ENCODE assay signal across 15 cellular contexts in genomic region chr7:107232568-107233090, GRCh38.
DNase-seq lines count a peak whose midpoint lies in the region; ATAC-seq and TF ChIP-seq lines count a peak whose summit lies in the region.
"Had no signal": no experiment of that assay in that cellular context is flagged by ENCODE, and none has a peak within 500 bp of the region (broad histone marks: within the 10 kb centered on the region; RNA-seq: fewer than 3 reads in every experiment).

No MANE protein-coding gene starts in this region.

- H3K9me3 Mint-ChIP-seq in WTC11 = no peaks in the 10 kb centered on the region
- H3K9me3 Mint-ChIP-seq: activated naive CD4-positive, alpha-beta T cell treated with anti-CD3 and anti-CD28 coated beads, Interleukin-2, amount 50 U/mL, for 72 hours had no signal

- POLR2A ChIA-PET in WTC11 (lab: Charles Lee) (no interaction called here), RWPE1 (lab: Yijun Ruan, JAX; ENCODE audit: low non-redundant PET) (no interaction called here)

- peak; percentile 32 for DNase-seq in A172 (ENCODE audit: low spot score)
- DNase-seq in HS-5 (ENCODE audit: low read depth) = peak; percentile 9
- DNase-seq in WTC11 (ENCODE audit: low spot score) = no peak
- peak; percentile 78 for DNase-seq in glomerular visceral epithelial cell (ENCODE audit: extremely low spot score)
- no peak for DNase-seq in pons (ENCODE audit: low spot score)
- no peak for DNase-seq in germinal center (ENCODE audit: low spot score)
- DNase-seq in RWPE1 (ENCODE audit: low spot score) = no peak
- DNase-seq: MG63; NCI-H2171 treated with DMSO at 0.1 percent for 48 hours; stimulated activated CD4-positive, alpha-beta T cell treated with anti-CD3 and anti-CD28 coated beads, Interleukin-12 subunit alpha, Interleukin-12 subunit beta, amount 100 ng/mL, for 4 hours had no signal

- H3K4me3 Mint-ChIP-seq in WTC11 = no peak overlapping the region

- no peak overlapping the region for H3K27ac Mint-ChIP-seq in WTC11
- H3K27ac Mint-ChIP-seq: activated naive CD4-positive, alpha-beta T cell treated with anti-CD3 and anti-CD28 coated beads, Interleukin-2, amount 50 U/mL, for 72 hours had no signal

- no peaks in the 10 kb centered on the region for H3K27me3 Mint-ChIP-seq in WTC11 (ENCODE audit: low read depth)

- TF ChIP-seq CTCF in WTC11 (IDR thresholded peaks at IDR 0.05) (no peak), RWPE1 (conservative IDR thresholded peaks at IDR 0.05; ENCODE audit: low read depth) (no peak)

- no peak overlapping the region for H3K27ac ChIP-seq in RWPE1
- H3K27ac ChIP-seq: epithelial cell of prostate, SK-N-MC had no signal

- CTCF ChIA-PET in WTC11 (lab: Charles Lee) (interaction anchor here (0.7 kb wide), 1 partner anchor 642 kb away, joined by 3 read pairs; no protein-coding TSS in a partner anchor), RWPE1 (lab: Yijun Ruan, JAX) (no interaction called here)

- H3K4me1 Mint-ChIP-seq in WTC11 = peaks cover 30% of the 10 kb centered on the region

- no peaks in the 10 kb centered on the region for H3K36me3 Mint-ChIP-seq in WTC11

- ATAC-seq in WTC11 = peak; percentile 64
- no peak for ATAC-seq in HG03354 (IDR thresholded peaks at IDR 0.05; ENCODE audit: poor library complexity, severe bottlenecking, unreplicated experiment)
- ATAC-seq: activated CD4-positive, CD25-positive, alpha-beta regulatory T cell treated with anti-CD3 and anti-CD28 coated beads, Interleukin-2, amount 50 U/mL, for 24 hours had no signal

TF ChIP-seq in WTC11, 78 proteins besides CTCF, POLR2A, EP300 and RAD21 (continues in another document):
- TF ChIP-seq, protein P1, sequence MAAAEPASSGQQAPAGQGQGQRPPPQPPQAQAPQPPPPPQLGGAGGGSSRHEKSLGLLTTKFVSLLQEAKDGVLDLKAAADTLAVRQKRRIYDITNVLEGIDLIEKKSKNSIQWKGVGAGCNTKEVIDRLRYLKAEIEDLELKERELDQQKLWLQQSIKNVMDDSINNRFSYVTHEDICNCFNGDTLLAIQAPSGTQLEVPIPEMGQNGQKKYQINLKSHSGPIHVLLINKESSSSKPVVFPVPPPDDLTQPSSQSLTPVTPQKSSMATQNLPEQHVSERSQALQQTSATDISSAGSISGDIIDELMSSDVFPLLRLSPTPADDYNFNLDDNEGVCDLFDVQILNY (CRISPR knock-in tag; IDR thresholded peaks at IDR 0.05) = no peak
- TF ChIP-seq ERG (CRISPR knock-in tag; IDR thresholded peaks at IDR 0.05) (no peak), SOX15 (CRISPR knock-in tag; IDR thresholded peaks at IDR 0.05) (no peak), NFYB (CRISPR knock-in tag; conservative IDR thresholded peaks at IDR 0.05; ENCODE audit: low read depth) (no peak), RELA (CRISPR knock-in tag; IDR thresholded peaks at IDR 0.05; ENCODE audit: borderline replicate concordance) (no peak), HMGA2 (CRISPR knock-in tag; IDR thresholded peaks at IDR 0.05) (no peak), PREB (CRISPR knock-in tag; IDR thresholded peaks at IDR 0.05; ENCODE audit: borderline replicate concordance) (no peak), PRDM15 (CRISPR knock-in tag; IDR thresholded peaks at IDR 0.05) (no peak), ZMAT4 (CRISPR knock-in tag; IDR thresholded peaks at IDR 0.05) (no peak), TEAD4 (CRISPR knock-in tag; IDR thresholded peaks at IDR 0.05) (no peak)
- TF ChIP-seq, protein P2, sequence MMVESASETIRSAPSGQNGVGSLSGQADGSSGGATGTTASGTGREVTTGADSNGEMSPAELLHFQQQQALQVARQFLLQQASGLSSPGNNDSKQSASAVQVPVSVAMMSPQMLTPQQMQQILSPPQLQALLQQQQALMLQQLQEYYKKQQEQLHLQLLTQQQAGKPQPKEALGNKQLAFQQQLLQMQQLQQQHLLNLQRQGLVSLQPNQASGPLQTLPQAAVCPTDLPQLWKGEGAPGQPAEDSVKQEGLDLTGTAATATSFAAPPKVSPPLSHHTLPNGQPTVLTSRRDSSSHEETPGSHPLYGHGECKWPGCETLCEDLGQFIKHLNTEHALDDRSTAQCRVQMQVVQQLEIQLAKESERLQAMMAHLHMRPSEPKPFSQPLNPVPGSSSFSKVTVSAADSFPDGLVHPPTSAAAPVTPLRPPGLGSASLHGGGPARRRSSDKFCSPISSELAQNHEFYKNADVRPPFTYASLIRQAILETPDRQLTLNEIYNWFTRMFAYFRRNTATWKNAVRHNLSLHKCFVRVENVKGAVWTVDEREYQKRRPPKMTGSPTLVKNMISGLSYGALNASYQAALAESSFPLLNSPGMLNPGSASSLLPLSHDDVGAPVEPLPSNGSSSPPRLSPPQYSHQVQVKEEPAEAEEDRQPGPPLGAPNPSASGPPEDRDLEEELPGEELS (CRISPR knock-in tag; IDR thresholded peaks at IDR 0.05) = no peak
- TF ChIP-seq, protein P3, sequence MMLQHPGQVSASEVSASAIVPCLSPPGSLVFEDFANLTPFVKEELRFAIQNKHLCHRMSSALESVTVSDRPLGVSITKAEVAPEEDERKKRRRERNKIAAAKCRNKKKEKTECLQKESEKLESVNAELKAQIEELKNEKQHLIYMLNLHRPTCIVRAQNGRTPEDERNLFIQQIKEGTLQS (CRISPR knock-in tag; conservative IDR thresholded peaks at IDR 0.05) = no peak
- TF ChIP-seq, protein P4, sequence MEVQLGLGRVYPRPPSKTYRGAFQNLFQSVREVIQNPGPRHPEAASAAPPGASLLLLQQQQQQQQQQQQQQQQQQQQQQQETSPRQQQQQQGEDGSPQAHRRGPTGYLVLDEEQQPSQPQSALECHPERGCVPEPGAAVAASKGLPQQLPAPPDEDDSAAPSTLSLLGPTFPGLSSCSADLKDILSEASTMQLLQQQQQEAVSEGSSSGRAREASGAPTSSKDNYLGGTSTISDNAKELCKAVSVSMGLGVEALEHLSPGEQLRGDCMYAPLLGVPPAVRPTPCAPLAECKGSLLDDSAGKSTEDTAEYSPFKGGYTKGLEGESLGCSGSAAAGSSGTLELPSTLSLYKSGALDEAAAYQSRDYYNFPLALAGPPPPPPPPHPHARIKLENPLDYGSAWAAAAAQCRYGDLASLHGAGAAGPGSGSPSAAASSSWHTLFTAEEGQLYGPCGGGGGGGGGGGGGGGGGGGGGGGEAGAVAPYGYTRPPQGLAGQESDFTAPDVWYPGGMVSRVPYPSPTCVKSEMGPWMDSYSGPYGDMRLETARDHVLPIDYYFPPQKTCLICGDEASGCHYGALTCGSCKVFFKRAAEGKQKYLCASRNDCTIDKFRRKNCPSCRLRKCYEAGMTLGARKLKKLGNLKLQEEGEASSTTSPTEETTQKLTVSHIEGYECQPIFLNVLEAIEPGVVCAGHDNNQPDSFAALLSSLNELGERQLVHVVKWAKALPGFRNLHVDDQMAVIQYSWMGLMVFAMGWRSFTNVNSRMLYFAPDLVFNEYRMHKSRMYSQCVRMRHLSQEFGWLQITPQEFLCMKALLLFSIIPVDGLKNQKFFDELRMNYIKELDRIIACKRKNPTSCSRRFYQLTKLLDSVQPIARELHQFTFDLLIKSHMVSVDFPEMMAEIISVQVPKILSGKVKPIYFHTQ (CRISPR knock-in tag; IDR thresholded peaks at IDR 0.05) = no peak

Comparison
In these comparisons a context has a peak if more than half of its experiments do, and no peak if none do; other contexts are left out.
1. DNase-seq: peak in A172 (single experiment), HS-5 (single experiment) and glomerular visceral epithelial cell (single experiment); none in WTC11 (single experiment), pons (single experiment), germinal center (single experiment) and RWPE1 (single experiment).